Comparison of ENCODE assay signal across 14 cellular contexts in the genomic region with DNA sequence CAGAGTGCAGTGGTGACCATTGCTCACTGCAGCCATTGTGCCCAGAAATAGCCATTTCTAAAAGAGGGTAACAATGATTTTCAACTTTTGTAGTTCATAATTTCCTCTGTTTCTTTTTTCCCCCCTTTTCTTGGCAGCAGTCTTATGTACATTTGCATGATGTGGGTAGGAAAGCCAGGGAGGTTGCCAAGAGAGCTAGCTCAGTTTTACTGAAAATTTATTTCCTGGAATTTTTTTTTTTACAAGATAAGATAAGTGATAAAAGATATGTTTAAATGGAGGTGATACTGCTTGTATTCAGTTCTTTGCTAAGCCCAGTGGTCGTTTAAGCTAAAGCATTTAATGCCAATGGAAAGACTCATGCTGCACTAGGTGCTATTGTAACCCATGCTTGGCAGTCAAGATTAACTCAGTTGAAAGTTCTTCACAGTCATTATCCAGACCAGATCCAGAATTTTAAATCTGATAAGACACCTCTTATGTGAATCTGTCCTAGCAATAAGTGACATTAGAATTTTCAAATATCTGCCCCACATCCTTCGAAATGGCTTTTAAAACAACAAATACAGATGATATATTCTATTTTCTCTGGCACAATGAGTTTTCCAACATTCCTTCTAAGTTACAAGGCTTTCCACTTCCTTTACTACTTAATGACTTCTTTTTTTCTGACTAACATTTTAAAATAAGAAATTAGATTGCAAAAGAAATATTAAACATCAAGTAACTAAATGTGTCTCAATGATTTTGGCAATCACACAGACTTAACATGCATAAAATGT. TPM values are rescaled to one million over a fixed set of nuclear protein-coding genes. Genes with fewer than 3 reads are reported as not detected.
DNase-seq lines count a peak whose midpoint lies in the region; TF ChIP-seq lines count a peak whose summit lies in the region.
"Had no signal": no experiment of that assay in that cellular context is flagged by ENCODE, and none has a peak within 500 bp of the region (broad histone marks: within the 10 kb centered on the region; RNA-seq: fewer than 3 reads in every experiment).

No MANE protein-coding gene starts in this region.

- H3K4ac ChIP-seq in trophoblast cell (ENCODE audit: low read depth, low read length) = no peak overlapping the region

- TF ChIP-seq EP300 in esophagus muscularis mucosa (IDR thresholded peaks at IDR 0.05) = no peak

- H4K20me1 ChIP-seq in PC-9 (ENCODE audit: insufficient read depth) = no peaks in the 10 kb centered on the region

- no peak overlapping the region for H3K4me3 Mint-ChIP-seq in Caco-2 (ENCODE audit: unreplicated experiment)
- H3K4me3 Mint-ChIP-seq: activated T-cell treated with anti-CD3 and anti-CD28 coated beads, Interleukin-2, amount 50 U/mL, for 72 hours; neural progenitor cell had no signal

- H3K4me1 Mint-ChIP-seq in Caco-2 (ENCODE audit: low read depth, unreplicated experiment) = peaks cover 14% of the 10 kb centered on the region
- H3K4me1 Mint-ChIP-seq: neural progenitor cell had no signal

- no peak overlapping the region for H2BK120ac ChIP-seq in trophoblast cell (ENCODE audit: insufficient read depth, low read length, poor library complexity)

- H3K4me1 ChIP-seq in PC-9 (replicated peaks; ENCODE audit: insufficient read depth) = peaks cover 24% of the 10 kb centered on the region
- H3K4me1 ChIP-seq in esophagus muscularis mucosa = peaks cover 32 to 44% (median 36%) of the 10 kb centered on the region in 4 donors
- H3K4me1 ChIP-seq in prostate gland (replicated peaks) = no peaks in the 10 kb centered on the region
- peaks cover 9% of the 10 kb centered on the region; the same call in 1 of the 2 replicates for H3K4me1 ChIP-seq in Caco-2
- H3K4me1 ChIP-seq in trophoblast cell (ENCODE audit: control insufficient read depth in 1 of 2, insufficient read depth in 2 of 2, low read length in 2 of 2) = peaks cover 7 to 9% of the 10 kb centered on the region in 2 experiments

- H2BK5ac ChIP-seq in trophoblast cell (ENCODE audit: low read depth, low read length, poor library complexity) = no peak overlapping the region

- no peak overlapping the region for H2AFZ ChIP-seq in PC-9
- H2AFZ ChIP-seq in trophoblast cell (ENCODE audit: insufficient read depth, low read length, poor library complexity) = no peak overlapping the region
- H2AFZ ChIP-seq: neural progenitor cell had no signal

- no peak overlapping the region for H3K9ac ChIP-seq in trophoblast cell (ENCODE audit: low read length)
- H3K9ac ChIP-seq: neural progenitor cell had no signal

- H3K9me3 Mint-ChIP-seq in Caco-2 (ENCODE audit: unreplicated experiment) = peaks cover 10% of the 10 kb centered on the region
- H3K9me3 Mint-ChIP-seq: activated T-cell treated with anti-CD3 and anti-CD28 coated beads, Interleukin-2, amount 50 U/mL, for 72 hours; neural progenitor cell had no signal

- no peak overlapping the region for H2BK12ac ChIP-seq in trophoblast cell (ENCODE audit: low read length)

- peak overlapping the region; percentile 29; the same call in 1 of the 2 replicates for H3K27ac ChIP-seq in PC-9
- peak overlapping the region; percentile 66 to 81 (median 77) for H3K27ac ChIP-seq in esophagus muscularis mucosa (replicated peaks in 1 of 4)
- H3K27ac ChIP-seq in prostate gland = peak overlapping the region; percentile 9 to 40
- H3K27ac ChIP-seq in trophoblast cell (ENCODE audit: low read depth, low read length) = no peak overlapping the region
- H3K27ac ChIP-seq: neural progenitor cell had no signal

- H3K9me3 ChIP-seq in PC-9 (ENCODE audit: insufficient read depth, low read depth) (peaks cover 11% of the 10 kb centered on the region), esophagus muscularis mucosa (peaks cover 0 to 10% (median 8%) of the 10 kb centered on the region in 4 donors), prostate gland (no peaks in the 10 kb centered on the region), Caco-2 (peaks cover 4% of the 10 kb centered on the region; the same call in 1 of the 2 replicates), trophoblast cell (ENCODE audit: insufficient read depth, low read depth, low read length) (no peaks in the 10 kb centered on the region)

- peaks cover 2% of the 10 kb centered on the region for H3K79me2 ChIP-seq in PC-9 (ENCODE audit: low read depth)
- H3K79me2 ChIP-seq in trophoblast cell (ENCODE audit: control insufficient read depth, insufficient read depth, low read length, poor library complexity) = peaks cover 3% of the 10 kb centered on the region

- no peaks in the 10 kb centered on the region for H3K9me2 ChIP-seq in PC-9 (ENCODE audit: insufficient read depth)

- H3F3A ChIP-seq in PC-9 (ENCODE audit: insufficient read depth, low read depth) = peaks cover 28% of the 10 kb centered on the region; the same call in 1 of the 2 replicates

- H3K36me3 ChIP-seq in BJ (ENCODE audit: control insufficient read depth, insufficient read depth, low read length) = no peaks in the 10 kb centered on the region
- no peaks in the 10 kb centered on the region for H3K36me3 ChIP-seq in PC-9 (ENCODE audit: low read depth)
- no peaks in the 10 kb centered on the region for H3K36me3 ChIP-seq in esophagus muscularis mucosa
- H3K36me3 ChIP-seq in prostate gland = no peaks in the 10 kb centered on the region
- H3K36me3 ChIP-seq in Caco-2 (ENCODE audit: control insufficient read depth, insufficient read depth, low read length) = no peaks in the 10 kb centered on the region
- H3K36me3 ChIP-seq in trophoblast cell (ENCODE audit: control insufficient read depth in 1 of 2, insufficient read depth in 2 of 2, low read length in 2 of 2) = no peaks in the 10 kb centered on the region
- H3K36me3 ChIP-seq: neural progenitor cell had no signal

- POLR2A ChIA-PET in BJ (lab: Charles Lee) = no interaction called here
- POLR2A ChIA-PET in PC-9 (lab: Charles Lee; ENCODE audit: unreplicated experiment) = no interaction called here
- POLR2A ChIA-PET in Caco-2 (lab: Charles Lee) = no interaction called here

- no peak for TF ChIP-seq CTCF in BJ (IDR thresholded peaks at IDR 0.05; ENCODE audit: insufficient read depth, low read depth, low read length)
- no peak for TF ChIP-seq CTCF in PC-9 (conservative IDR thresholded peaks at IDR 0.05)
- no peak for TF ChIP-seq CTCF in esophagus muscularis mucosa (IDR thresholded peaks at IDR 0.05)
- TF ChIP-seq CTCF in prostate gland (IDR thresholded peaks at IDR 0.05) = no peak
- TF ChIP-seq CTCF in Caco-2 (IDR thresholded peaks at IDR 0.05; ENCODE audit: insufficient read depth in 1 of 2, low read depth in 1 of 2, low read length in 1 of 2, severe bottlenecking in 1 of 2, unreplicated experiment in 1 of 2) = no peak

- H3K18ac ChIP-seq in trophoblast cell (ENCODE audit: low read length) = no peak overlapping the region

- CTCF ChIA-PET in BJ (lab: Yijun Ruan, JAX) = interaction anchor here (0.6 to 0.8 kb wide), 3 partner anchors 11 to 56 kb away, joined by 3 to 5 read pairs (median 3); no protein-coding TSS in a partner anchor
- CTCF ChIA-PET in PC-9 (lab: Charles Lee) = interaction anchor here (0.6 kb wide), 2 partner anchors 218 to 514 kb away, joined by 3 to 4 read pairs; no protein-coding TSS in a partner anchor
- CTCF ChIA-PET in Caco-2 (lab: Charles Lee) = no interaction called here

- BruUV-seq in PC-9 (replicated peaks; lab: Mats Ljungman, UMichigan) = no TSS peak
- BruUV-seq in Caco-2 (replicated peaks; lab: Mats Ljungman, UMichigan) = no TSS peak

- intact Hi-C loops in PC-9 (cut with micrococcal nuclease; ENCODE audit: unreplicated experiment) = no loop called here
- intact Hi-C loops in esophagus muscularis mucosa (cut with DNase I) = no loop called here
- intact Hi-C loops in prostate gland (cut with DNase I) = loop anchor here (10.0 kb wide), 1 partner anchor 173 kb away; no protein-coding TSS in a partner anchor
- intact Hi-C loops in Caco-2 (cut with micrococcal nuclease; ENCODE audit: unreplicated experiment) = no loop called here

- no peak overlapping the region for H4K91ac ChIP-seq in trophoblast cell (ENCODE audit: low read depth, low read length)

- H3K27ac Mint-ChIP-seq in Caco-2 (ENCODE audit: unreplicated experiment) = no peak overlapping the region
- H3K27ac Mint-ChIP-seq: activated T-cell treated with anti-CD3 and anti-CD28 coated beads, Interleukin-2, amount 50 U/mL, for 72 hours; neural progenitor cell had no signal

- H2AK5ac ChIP-seq in trophoblast cell (ENCODE audit: low read length) = no peak overlapping the region

- H3K4me2 ChIP-seq in PC-9 (no peak overlapping the region; the same call in 1 of the 2 replicates), trophoblast cell (ENCODE audit: low read length) (no peak overlapping the region)
- H3K4me2 ChIP-seq: neural progenitor cell had no signal

- DNase-seq in BJ (ENCODE audit: low read depth) (peak; percentile 91), PC-9 (no peak), esophagus muscularis mucosa (ENCODE audit: extremely low spot score) (no peak), prostate gland (ENCODE audit: low spot score) (no peak), Caco-2 (no peak), trophoblast cell (no peak), GOT3 (lab: John Stamatoyannopoulos, UW) (no peak)
- no peak for DNase-seq in activated CD4-positive, alpha-beta T cell treated with anti-CD3 and anti-CD28 coated beads, Interleukin-2, amount 50 U/mL, for 48 hours
- DNase-seq: activated T-cell treated with anti-CD3 and anti-CD28 coated beads, Interleukin-2, amount 50 U/mL, for 72 hours; COR-L47; cortex of kidney; NCI-H187; stimulated activated CD4-positive, alpha-beta T cell treated with anti-CD3 and anti-CD28 coated beads, Interleukin-4, amount 100 ng/mL, for 4 hours had no signal

- H4K8ac ChIP-seq in trophoblast cell (ENCODE audit: low read depth, low read length) = no peak overlapping the region

- WGBS in esophagus muscularis mucosa = 20% methylated on average over 2 of the region's 2 CpGs
- 9% methylated on average over 2 of the region's 2 CpGs for WGBS in prostate gland
- WGBS in trophoblast cell (ENCODE audit: extremely low coverage, insufficient coverage, insufficient read length) = no CpG with 5 or more reads among the region's 2 CpGs

- peaks cover 6% of the 10 kb centered on the region for H3K36me3 Mint-ChIP-seq in Caco-2 (ENCODE audit: insufficient read depth, unreplicated experiment)
- H3K36me3 Mint-ChIP-seq: neural progenitor cell had no signal

- H4K12ac ChIP-seq in trophoblast cell (ENCODE audit: low read depth, low read length) = no peak overlapping the region

- H3K23ac ChIP-seq in trophoblast cell (ENCODE audit: low read length) = no peak overlapping the region

- H3K14ac ChIP-seq in trophoblast cell (ENCODE audit: low read length) = no peak overlapping the region

- no peak for TF ChIP-seq POLR2A in esophagus muscularis mucosa (IDR thresholded peaks at IDR 0.05; ENCODE audit: low read depth)
- TF ChIP-seq POLR2A in prostate gland (IDR thresholded peaks at IDR 0.05) = no peak

- H3K4me3 ChIP-seq in BJ (ENCODE audit: low read depth, low read length) (no peak overlapping the region), PC-9 (no peak overlapping the region), esophagus muscularis mucosa (no peak overlapping the region), prostate gland (no peak overlapping the region), Caco-2 (ENCODE audit: low read depth, low read length) (no peak overlapping the region), trophoblast cell (ENCODE audit: low read depth, low read length) (no peak overlapping the region)
- H3K4me3 ChIP-seq: neural progenitor cell had no signal

- no peaks in the 10 kb centered on the region for H3K27me3 Mint-ChIP-seq in Caco-2 (ENCODE audit: insufficient read depth, unreplicated experiment)

- no peaks in the 10 kb centered on the region for H3K27me3 ChIP-seq in BJ (ENCODE audit: control insufficient read depth, insufficient read depth, low read length)
- H3K27me3 ChIP-seq in PC-9 (ENCODE audit: insufficient read depth, low read depth) = no peaks in the 10 kb centered on the region
- no peaks in the 10 kb centered on the region for H3K27me3 ChIP-seq in esophagus muscularis mucosa
- H3K27me3 ChIP-seq in prostate gland (replicated peaks; ENCODE audit: insufficient read depth) = no peaks in the 10 kb centered on the region
- no peaks in the 10 kb centered on the region for H3K27me3 ChIP-seq in Caco-2 (replicated peaks; ENCODE audit: control insufficient read depth, insufficient read depth, low read length)
- H3K27me3 ChIP-seq in trophoblast cell (ENCODE audit: insufficient read depth, low read length) = peaks cover 10% of the 10 kb centered on the region

- peaks cover 10% of the 10 kb centered on the region for H3K79me1 ChIP-seq in trophoblast cell (ENCODE audit: low read length)

RNA-seq across cellular contexts. Expression of a gene that starts 4.4 kb away (rescaled TPM):
- 53.3 and 84.5 TPM in 2 replicates for polyA plus RNA-seq in BJ (2011; rRNA removed)
- 58.2 and 60.0 TPM in 2 replicates for polyA minus RNA-seq in BJ (2011; rRNA and poly(A)+ RNA removed)
- total RNA-seq in PC-9 (2021) (16.7 and 23.4 TPM in 2 replicates), esophagus muscularis mucosa (10 to 100 TPM; 18.3 to 21.9 (median 19.6) TPM), prostate gland (100 to 1,000 TPM in 1 of 2 donors, 10 to 100 TPM in 1; 33.5 to 103 TPM), Caco-2 (2022) (31.6 and 32.0 TPM in 2 replicates)
- 2.3 and 2.5 TPM in 2 replicates for polyA plus RNA-seq in trophoblast cell (2013)
- total RNA-seq: activated T-cell treated with anti-CD3 and anti-CD28 coated beads, Interleukin-2, amount 50 U/mL, for 72 hours had no signal
